Comparison of ENCODE assay signal across 8 cellular contexts in the genomic region with DNA sequence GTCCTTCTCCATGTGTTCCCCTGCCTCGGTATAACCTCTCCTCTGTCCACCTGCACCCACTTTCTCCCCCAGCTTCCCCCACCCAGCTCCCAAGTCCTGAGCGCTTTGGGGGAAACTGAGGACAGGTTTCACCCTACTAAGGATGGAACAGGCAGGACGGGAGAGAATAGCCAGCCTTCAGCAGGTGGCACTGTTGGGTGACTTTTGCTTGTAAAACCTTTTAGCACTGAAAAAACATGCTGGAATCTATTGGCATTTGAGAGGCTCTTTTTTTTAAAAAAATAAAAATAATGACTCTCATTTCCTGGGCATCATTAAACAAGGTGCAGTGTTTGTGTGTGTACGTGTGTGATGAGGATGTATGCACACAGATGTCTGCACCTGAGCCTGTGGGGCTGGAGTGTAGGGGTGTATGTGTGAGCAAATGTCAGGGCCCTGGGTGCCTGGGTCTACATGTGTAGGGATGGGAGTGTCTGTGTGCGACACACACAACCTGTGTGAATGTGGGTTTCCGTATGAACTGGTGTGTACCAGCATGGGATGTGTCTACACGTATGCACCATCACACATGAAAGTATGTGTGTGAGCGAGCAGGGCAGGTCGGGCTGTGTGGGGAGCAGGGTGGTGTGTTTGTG.
DNase-seq lines count a peak whose midpoint lies in the region; ATAC-seq and TF ChIP-seq lines count a peak whose summit lies in the region.

No MANE protein-coding gene starts in this region.

- TF ChIP-seq CTCF in CD14-positive monocyte (IDR thresholded peaks at IDR 0.05) (peak; percentile 21), HCT116 (IDR thresholded peaks at IDR 0.05 in 2 of 3, conservative IDR thresholded peaks at IDR 0.05 in 1 of 3; ENCODE audit: borderline replicate concordance in 1 of 3, insufficient read depth in 1 of 3, low read depth in 2 of 3, low read length in 2 of 3) (peak; percentile 48 to 61 (median 59); a peak in 5 of 6 replicates), SK-N-SH (IDR thresholded peaks at IDR 0.05) (peak; percentile 89), ovary (IDR thresholded peaks at IDR 0.05) (peak in 2 of 3 donors; percentile 35 to 43), vagina (IDR thresholded peaks at IDR 0.05) (no peak)

- no peak overlapping the region for H3K4me3 Mint-ChIP-seq in CD14-positive monocyte

- peak; percentile 60 for ATAC-seq in HCT116

- H3K4me3 ChIP-seq in HCT116 (replicated peaks in 1 of 2; ENCODE audit: low read depth in 1 of 2, low read length in 2 of 2) (no peak overlapping the region), SK-N-SH (ENCODE audit: low read depth in 2 of 2, low read length in 1 of 2) (no peak overlapping the region), ovary (no peak overlapping the region), vagina (no peak overlapping the region)

- DNase-seq in CD14-positive monocyte (ENCODE audit: low spot score) (no peak), HCT116 (ENCODE audit: low read depth, low spot score) (peak; percentile 6), SK-N-SH (peak; percentile 71), fibroblast of peridontal ligament (ENCODE audit: extremely low read depth) (peak; percentile 81), ovary (peak; percentile 52 to 69 (median 58)), NCI-H2107 treated with DMSO at 0.1 percent for 48 hours (lab: John Stamatoyannopoulos, UW; ENCODE audit: unreplicated experiment) (no peak), NCI-H128 (lab: John Stamatoyannopoulos, UW; ENCODE audit: unreplicated experiment) (no peak), vagina (ENCODE audit: extremely low spot score in 2 of 2) (no peak)

- POLR2A ChIA-PET in HCT116 (lab: Charles Lee): no interaction called here
- POLR2A ChIA-PET in SK-N-SH (lab: Yijun Ruan, JAX): interaction anchor here (0.9 kb wide), 1 partner anchor 49 kb away, joined by 3 read pairs; no protein-coding TSS in a partner anchor

- no peaks in the 10 kb centered on the region for H3K9me3 Mint-ChIP-seq in CD14-positive monocyte

- TF ChIP-seq EP300 in SK-N-SH (IDR thresholded peaks at IDR 0.05; ENCODE audit: borderline replicate concordance in 1 of 2, low read depth in 1 of 2, low read length in 1 of 2) (no peak), ovary (IDR thresholded peaks at IDR 0.05) (no peak)

- intact Hi-C loops in CD14-positive monocyte (cut with micrococcal nuclease) (no loop called here), HCT116 (cut with micrococcal nuclease) (loop anchor here (1.0 to 5.0 kb wide), 2 partner anchors 446 to 986 kb away; no protein-coding TSS in a partner anchor), ovary (cut with DNase I) (loop anchor here (5.0 to 10.0 kb wide), 5 partner anchors 93 to 986 kb away; partner anchors contain the start of gene ZMIZ1 (in 2 of the 4)), vagina (cut with DNase I) (loop anchor here (5.0 kb wide), 1 partner anchor 991 kb away; no protein-coding TSS in a partner anchor)

- BruUV-seq in HCT116 (replicated peaks; lab: Mats Ljungman, UMichigan): no TSS peak

- no peak overlapping the region for H2AFZ ChIP-seq in HCT116 (ENCODE audit: low read depth, low read length, poor library complexity, severe bottlenecking)
- no peak overlapping the region for H2AFZ ChIP-seq in SK-N-SH (ENCODE audit: low read depth)

- no peaks in the 10 kb centered on the region for H3K79me2 ChIP-seq in HCT116 (ENCODE audit: insufficient read depth, low read length)
- H3K79me2 ChIP-seq in SK-N-SH (ENCODE audit: insufficient read depth): no peaks in the 10 kb centered on the region

- H3K4me1 ChIP-seq in HCT116 (ENCODE audit: control insufficient read depth in 1 of 2, insufficient read depth in 2 of 2, low read length in 2 of 2) (no peaks in the 10 kb centered on the region), SK-N-SH (ENCODE audit: control insufficient read depth in 1 of 2, insufficient read depth in 2 of 2, low read depth in 1 of 2, low read length in 1 of 2) (peaks cover 19 to 64% of the 10 kb centered on the region in 2 experiments; a peak in 3 of 4 replicates), ovary (ENCODE audit: insufficient read depth) (peaks cover 14% of the 10 kb centered on the region), vagina (peaks cover 28% of the 10 kb centered on the region)

- H3K9me3 ChIP-seq in HCT116 (ENCODE audit: control insufficient read depth in 1 of 2, insufficient read depth in 1 of 2, low read depth in 1 of 2, low read length in 2 of 2) (no peaks in the 10 kb centered on the region), SK-N-SH (no peaks in the 10 kb centered on the region), ovary (no peaks in the 10 kb centered on the region), vagina (no peaks in the 10 kb centered on the region)

- RAD21 ChIA-PET in HCT116 (lab: Charles Lee; ENCODE audit: low non-redundant PET in 1 of 2, low total read pairs in 2 of 2, uncharacterized antibody in 2 of 2, unreplicated experiment in 2 of 2): no interaction called here

- no peaks in the 10 kb centered on the region for H3K36me3 Mint-ChIP-seq in CD14-positive monocyte

- 63% methylated on average over 9 of the region's 9 CpGs for WGBS in SK-N-SH (ENCODE audit: low lambda C conversion rate)
- WGBS in ovary, 3 donors: 73 to 76% (median 75%) methylated on average over 9 of the region's 9 CpGs

- no peak overlapping the region for H3K9ac ChIP-seq in HCT116 (ENCODE audit: low read length)
- no peak overlapping the region for H3K9ac ChIP-seq in SK-N-SH

- H3K9me2 ChIP-seq in HCT116 (ENCODE audit: insufficient read depth) (no peaks in the 10 kb centered on the region), SK-N-SH (no peaks in the 10 kb centered on the region)

- H3K27ac ChIP-seq in HCT116 (ENCODE audit: low read depth, low read length): no peak overlapping the region
- H3K27ac ChIP-seq in SK-N-SH (ENCODE audit: low read depth in 2 of 2, low read length in 1 of 2): peak overlapping the region in 1 of 2 experiments; percentile 87; a peak in 2 of 4 replicates
- no peak overlapping the region for H3K27ac ChIP-seq in ovary
- no peak overlapping the region for H3K27ac ChIP-seq in vagina

- CTCF ChIA-PET in HCT116 (lab: Charles Lee) (interaction anchor here (1.2 kb wide), 1 partner anchor 91 kb away, joined by 3 read pairs; no protein-coding TSS in a partner anchor), SK-N-SH (lab: Yijun Ruan, JAX) (interaction anchor here (0.6 to 6.7 kb wide), 39 partner anchors 9 to 986 kb away, joined by 3 to 67 read pairs (median 4); no protein-coding TSS in a partner anchor)

- H3F3A ChIP-seq in SK-N-SH (replicated peaks; ENCODE audit: insufficient read depth): peaks cover 5% of the 10 kb centered on the region

- peak overlapping the region in 1 of 7 donors; percentile 55 for H3K27ac Mint-ChIP-seq in CD14-positive monocyte

- H3K4me1 Mint-ChIP-seq in CD14-positive monocyte: peaks cover 29% of the 10 kb centered on the region

- H4K20me1 ChIP-seq in HCT116 (ENCODE audit: insufficient read depth) (no peaks in the 10 kb centered on the region), SK-N-SH (ENCODE audit: insufficient read depth) (no peaks in the 10 kb centered on the region)

- TF ChIP-seq POLR2A in HCT116 (IDR thresholded peaks at IDR 0.05; ENCODE audit: borderline replicate concordance, extremely low read depth, insufficient read depth, insufficient read length) (no peak), ovary (IDR thresholded peaks at IDR 0.05) (no peak), vagina (IDR thresholded peaks at IDR 0.05) (no peak)

- peaks cover 7 to 11% (median 7%) of the 10 kb centered on the region in 3 donors for H3K27me3 Mint-ChIP-seq in CD14-positive monocyte (ENCODE audit: low read depth in 3 of 3)

- H3K36me3 ChIP-seq in HCT116 (ENCODE audit: control insufficient read depth in 1 of 2, insufficient read depth in 2 of 2, low read length in 2 of 2) (no peaks in the 10 kb centered on the region), SK-N-SH (replicated peaks in 1 of 2; ENCODE audit: control insufficient read depth in 1 of 2, insufficient read depth in 2 of 2, low read length in 1 of 2) (no peaks in the 10 kb centered on the region), ovary (no peaks in the 10 kb centered on the region), vagina (no peaks in the 10 kb centered on the region)

- no peak overlapping the region for H3K4me2 ChIP-seq in HCT116 (ENCODE audit: low read length)
- no peak overlapping the region for H3K4me2 ChIP-seq in SK-N-SH

- H3K27me3 ChIP-seq in HCT116 (ENCODE audit: insufficient read depth, low read length): peaks cover 15% of the 10 kb centered on the region; the same call in 1 of the 2 replicates
- H3K27me3 ChIP-seq in SK-N-SH (ENCODE audit: insufficient read depth): no peaks in the 10 kb centered on the region
- H3K27me3 ChIP-seq in ovary: no peaks in the 10 kb centered on the region
- H3K27me3 ChIP-seq in vagina: no peaks in the 10 kb centered on the region

- peak; percentile 80 for TF ChIP-seq RAD21 in HCT116 (IDR thresholded peaks at IDR 0.05; ENCODE audit: low read depth)
- TF ChIP-seq RAD21 in SK-N-SH (IDR thresholded peaks at IDR 0.05; ENCODE audit: low read length): peak; percentile 90

TF ChIP-seq in HCT116, 20 proteins besides CTCF, POLR2A, EP300 and RAD21 (continues in another document):
- no peak for TF ChIP-seq SIN3A (IDR thresholded peaks at IDR 0.05; ENCODE audit: low read depth)

TF ChIP-seq in SK-N-SH, 30 proteins besides CTCF, POLR2A, EP300 and RAD21:
- TF ChIP-seq FOXM1 (IDR thresholded peaks at IDR 0.05; ENCODE audit: low read depth): no peak
- TF ChIP-seq NRF1 (IDR thresholded peaks at IDR 0.05; ENCODE audit: low read depth, low read length): no peak
- peak; percentile 84 for TF ChIP-seq SMC3 (IDR thresholded peaks at IDR 0.05; ENCODE audit: low read depth, low read length)
- TF ChIP-seq RCOR1 (IDR thresholded peaks at IDR 0.05; ENCODE audit: low read length): 0 out of 2 replicates have a peak, but pooled peaks have one; percentile 29
- no peak for TF ChIP-seq NFIC (IDR thresholded peaks at IDR 0.05; ENCODE audit: borderline replicate concordance)

Comparison
In these comparisons a context has a peak if more than half of its experiments do, and no peak if none do; other contexts are left out.
1. DNase-seq: peak in HCT116 (single experiment), SK-N-SH (single experiment), fibroblast of peridontal ligament (single experiment) and ovary (5 of 5); none in CD14-positive monocyte (single experiment), NCI-H2107 treated with DMSO at 0.1 percent for 48 hours (single experiment), NCI-H128 (single experiment) and vagina (0 of 2).
2. CTCF ChIP-seq: peak in CD14-positive monocyte (single experiment), HCT116 (3 of 3), SK-N-SH (single experiment) and ovary (2 of 3); none in vagina (0 of 3).
3. intact Hi-C loops: an anchor here in HCT116 (1.0 to 5.0 kb wide), ovary (5.0 to 10.0 kb wide) and vagina (5.0 kb wide); none called in CD14-positive monocyte.